Comparison of ENCODE assay signal across 10 cellular contexts in the genomic region with DNA sequence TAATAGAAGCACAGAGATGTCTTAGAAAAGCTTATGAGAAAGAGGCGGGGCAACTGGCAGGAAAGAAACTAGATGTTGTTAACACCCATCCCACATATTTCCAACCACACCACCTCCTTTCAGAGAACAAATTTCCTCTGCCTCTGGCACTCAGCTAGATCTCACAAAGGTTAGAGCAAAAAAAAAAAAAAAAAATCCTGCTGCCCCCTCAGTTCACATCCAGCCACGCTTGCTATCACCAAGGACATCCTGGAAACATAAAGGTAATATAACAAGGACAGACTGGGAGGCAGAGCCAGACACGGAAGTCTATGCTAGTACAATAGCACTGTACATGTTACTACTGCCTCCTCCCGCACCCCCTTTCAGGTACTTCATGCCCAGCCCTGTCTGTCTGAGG.
DNase-seq lines count a peak whose midpoint lies in the region; ATAC-seq lines count a peak whose summit lies in the region.
"Had no signal": no experiment of that assay in that cellular context is flagged by ENCODE, and none has a peak within 500 bp of the region (broad histone marks: within the 10 kb centered on the region; RNA-seq: fewer than 3 reads in every experiment).

No MANE protein-coding gene starts in this region.

- CTCF ChIA-PET in activated CD4-positive, alpha-beta memory T cell treated with anti-CD3 and anti-CD28 coated beads for 36 hours (lab: Charles Lee), result interaction anchor here (0.6 to 3.2 kb wide), 12 partner anchors 11 to 493 kb away, joined by 3 to 11 read pairs (median 3); no protein-coding TSS in a partner anchor

- intact Hi-C loops in activated CD4-positive, alpha-beta memory T cell treated with anti-CD3 and anti-CD28 coated beads for 36 hours (cut with micrococcal nuclease), result loop anchor here (1.0 to 2.0 kb wide), 4 partner anchors 31 to 277 kb away; no protein-coding TSS in a partner anchor

- H3K9me3 Mint-ChIP-seq in activated CD4-positive, alpha-beta memory T cell treated with anti-CD3 and anti-CD28 coated beads for 36 hours, result peaks cover 26% of the 10 kb centered on the region
- H3K9me3 Mint-ChIP-seq in effector memory CD8-positive, alpha-beta T cell, result peaks cover 0 to 9% of the 10 kb centered on the region in 2 donors
- H3K9me3 Mint-ChIP-seq in stimulated activated naive CD8-positive, alpha-beta T cell treated with anti-CD3 and anti-CD28 coated beads, Interleukin-15, Interleukin-2, amounts not matched to agents 100 ng/mL and 50 ng/mL, for 24 hours, result peaks cover 24% of the 10 kb centered on the region

- POLR2A ChIA-PET in activated CD4-positive, alpha-beta memory T cell treated with anti-CD3 and anti-CD28 coated beads for 36 hours (lab: Charles Lee), result interaction anchor here (0.7 to 1.9 kb wide), 11 partner anchors 12 to 284 kb away, joined by 3 to 10 read pairs (median 4); a partner anchor contains a TSS

- peak; percentile 55 for ATAC-seq in effector memory CD8-positive, alpha-beta T cell (replicated peaks)
- no peak for ATAC-seq in HG02840 (IDR thresholded peaks at IDR 0.05; ENCODE audit: low FRiP score, unreplicated experiment)
- ATAC-seq: A549, K562 had no signal

- peaks cover 13% of the 10 kb centered on the region for H3K36me3 Mint-ChIP-seq in activated CD4-positive, alpha-beta memory T cell treated with anti-CD3 and anti-CD28 coated beads for 36 hours
- H3K36me3 Mint-ChIP-seq in effector memory CD8-positive, alpha-beta T cell (ENCODE audit: insufficient read depth), result no peaks in the 10 kb centered on the region
- peaks cover 26% of the 10 kb centered on the region for H3K36me3 Mint-ChIP-seq in stimulated activated naive CD8-positive, alpha-beta T cell treated with anti-CD3 and anti-CD28 coated beads, Interleukin-15, Interleukin-2, amounts not matched to agents 100 ng/mL and 50 ng/mL, for 24 hours (ENCODE audit: low read depth)

- H3K27ac Mint-ChIP-seq in activated CD4-positive, alpha-beta memory T cell treated with anti-CD3 and anti-CD28 coated beads for 36 hours, result peak overlapping the region; percentile 92
- H3K27ac Mint-ChIP-seq in effector memory CD8-positive, alpha-beta T cell, result peak overlapping the region; percentile 74 to 91
- H3K27ac Mint-ChIP-seq in stimulated activated naive CD8-positive, alpha-beta T cell treated with anti-CD3 and anti-CD28 coated beads, Interleukin-15, Interleukin-2, amounts not matched to agents 100 ng/mL and 50 ng/mL, for 24 hours, result peak overlapping the region; percentile 94

- peak overlapping the region; percentile 62 for H3K4me3 Mint-ChIP-seq in activated CD4-positive, alpha-beta memory T cell treated with anti-CD3 and anti-CD28 coated beads for 36 hours
- H3K4me3 Mint-ChIP-seq in effector memory CD8-positive, alpha-beta T cell, result peak overlapping the region; percentile 64 to 70
- H3K4me3 Mint-ChIP-seq in stimulated activated naive CD8-positive, alpha-beta T cell treated with anti-CD3 and anti-CD28 coated beads, Interleukin-15, Interleukin-2, amounts not matched to agents 100 ng/mL and 50 ng/mL, for 24 hours, result peak overlapping the region; percentile 74

- H3K27me3 Mint-ChIP-seq in activated CD4-positive, alpha-beta memory T cell treated with anti-CD3 and anti-CD28 coated beads for 36 hours, result no peaks in the 10 kb centered on the region
- no peaks in the 10 kb centered on the region for H3K27me3 Mint-ChIP-seq in effector memory CD8-positive, alpha-beta T cell
- H3K27me3 Mint-ChIP-seq in stimulated activated naive CD8-positive, alpha-beta T cell treated with anti-CD3 and anti-CD28 coated beads, Interleukin-15, Interleukin-2, amounts not matched to agents 100 ng/mL and 50 ng/mL, for 24 hours, result no peaks in the 10 kb centered on the region

- peaks cover 50% of the 10 kb centered on the region for H3K4me1 Mint-ChIP-seq in activated CD4-positive, alpha-beta memory T cell treated with anti-CD3 and anti-CD28 coated beads for 36 hours (ENCODE audit: low read depth)
- H3K4me1 Mint-ChIP-seq in effector memory CD8-positive, alpha-beta T cell (ENCODE audit: low read depth in 2 of 2), result peaks cover 37 to 45% of the 10 kb centered on the region in 2 donors
- H3K4me1 Mint-ChIP-seq in stimulated activated naive CD8-positive, alpha-beta T cell treated with anti-CD3 and anti-CD28 coated beads, Interleukin-15, Interleukin-2, amounts not matched to agents 100 ng/mL and 50 ng/mL, for 24 hours (ENCODE audit: low read depth), result peaks cover 60% of the 10 kb centered on the region

- DNase-seq in activated CD8-positive, alpha-beta memory T cell treated with anti-CD3 and anti-CD28 coated beads for 24 hours, result peak; percentile 74
- DNase-seq in activated CD8-positive, alpha-beta memory T cell treated with anti-CD3 and anti-CD28 coated beads, Interleukin-2, amount 50 U/mL, for 48 hours, result no peak
- peak; percentile 56 for DNase-seq in activated CD4-positive, alpha-beta memory T cell treated with anti-CD3 and anti-CD28 coated beads for 36 hours
- DNase-seq in effector memory CD8-positive, alpha-beta T cell, result peak; percentile 7 to 35 (median 16)
- DNase-seq in NCI-H1092 (lab: John Stamatoyannopoulos, UW), result no peak
- DNase-seq in DMS53 treated with DMSO at 0.1 percent for 48 hours (lab: John Stamatoyannopoulos, UW; ENCODE audit: unreplicated experiment), result no peak

Comparison
In these comparisons a context has a peak if more than half of its experiments do, and no peak if none do; other contexts are left out.
1. DNase-seq: peak in activated CD8-positive, alpha-beta memory T cell treated with anti-CD3 and anti-CD28 coated beads for 24 hours (single experiment), activated CD4-positive, alpha-beta memory T cell treated with anti-CD3 and anti-CD28 coated beads for 36 hours (single experiment) and effector memory CD8-positive, alpha-beta T cell (3 of 3); none in activated CD8-positive, alpha-beta memory T cell treated with anti-CD3 and anti-CD28 coated beads, Interleukin-2, amount 50 U/mL, for 48 hours (single experiment), NCI-H1092 (single experiment) and DMS53 treated with DMSO at 0.1 percent for 48 hours (single experiment).
2. Peak in every context shown above with its lines, with median percentiles within 50 percentile points of each other: H3K27ac Mint-ChIP-seq and H3K4me3 Mint-ChIP-seq.